Comparison of ENCODE assay signal across 8 cellular contexts in the genomic region with DNA sequence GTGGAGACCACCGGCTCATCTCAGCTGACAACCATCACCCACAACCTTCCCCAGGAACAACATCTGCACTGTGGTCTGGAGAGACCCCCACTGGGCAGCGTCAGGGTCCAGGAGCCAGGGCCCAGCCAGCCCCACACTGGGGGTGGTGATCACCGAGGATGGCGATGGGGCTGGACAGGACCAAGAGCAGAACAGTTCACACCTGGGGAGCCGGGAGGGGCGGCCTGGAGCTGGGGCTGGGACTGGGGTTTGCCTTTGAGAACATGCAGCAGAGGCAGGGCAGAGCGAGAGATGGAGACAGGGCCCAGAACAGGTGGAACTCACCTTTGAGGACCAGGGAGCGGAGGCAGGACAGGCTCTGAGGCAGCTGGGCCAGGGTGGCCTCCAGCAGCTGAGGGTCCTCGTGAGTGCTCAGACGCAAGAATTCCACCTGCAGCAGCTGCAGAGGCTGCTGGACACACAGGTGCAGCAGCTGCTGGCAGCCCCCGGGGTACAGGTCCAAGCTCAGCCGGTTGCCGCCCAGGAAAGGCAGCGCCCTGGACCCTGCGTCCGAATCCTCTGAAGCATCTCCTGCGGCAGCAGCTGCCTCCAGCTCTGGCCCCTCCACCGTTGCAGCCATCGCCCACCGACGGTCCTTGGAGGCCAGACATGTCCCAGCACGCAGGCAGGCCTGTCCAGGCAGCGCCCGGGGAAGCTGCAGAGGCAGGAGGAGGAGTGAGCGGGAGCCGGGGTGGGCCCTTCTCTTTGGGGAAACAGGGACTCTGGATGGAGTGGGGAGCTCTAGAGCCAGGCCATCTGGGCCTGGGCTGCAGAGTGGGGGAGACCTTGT. TPM values are rescaled to one million over a fixed set of nuclear protein-coding genes. Genes with fewer than 3 reads are reported as not detected.
DNase-seq lines count a peak whose midpoint lies in the region; ATAC-seq and TF ChIP-seq lines count a peak whose summit lies in the region.

No MANE protein-coding gene starts in this region.

- TF ChIP-seq CTCF in transverse colon (IDR thresholded peaks at IDR 0.05) (no peak), GM10248 (IDR thresholded peaks at IDR 0.05; ENCODE audit: control extremely low read depth, extremely low read depth, low read depth, missing control alignments) (no peak)

- H3K9me3 ChIP-seq in T-helper 17 cell (ENCODE audit: control insufficient read depth, low read length, poor library complexity, severe bottlenecking) = no peaks in the 10 kb centered on the region
- no peaks in the 10 kb centered on the region for H3K9me3 ChIP-seq in iPS-18a (ENCODE audit: control insufficient read depth, low read depth, low read length)
- H3K9me3 ChIP-seq in transverse colon = no peaks in the 10 kb centered on the region

- CTCF ChIA-PET in activated naive CD4-positive, alpha-beta T cell treated with anti-CD3 and anti-CD28 coated beads, Interleukin-2, amount 10 ng/mL, durations not matched to agents 7 days and 5 days (lab: Charles Lee) = no interaction called here
- CTCF ChIA-PET in GM10248 (lab: Yijun Ruan, JAX) = interaction anchor here (1.1 kb wide), 1 partner anchor 18 kb away, joined by 5 read pairs; no protein-coding TSS in a partner anchor

- DNase-seq in activated naive CD4-positive, alpha-beta T cell treated with anti-CD3 and anti-CD28 coated beads, Interleukin-2, amount 10 ng/mL, durations not matched to agents 7 days and 5 days = no peak
- DNase-seq in activated naive CD4-positive, alpha-beta T cell treated with anti-CD3 and anti-CD28 coated beads, Interleukin-2, amount 50 U/mL, for 16 hours = no peak
- DNase-seq in T-helper 17 cell (no peak), transverse colon (no peak), kidney glomerular epithelial cell (lab: John Stamatoyannopoulos, UW) (no peak), GM10248 (ENCODE audit: extremely low spot score) (no peak)
- no peak for DNase-seq in stimulated activated CD4-positive, alpha-beta T cell treated with anti-CD3 and anti-CD28 coated beads, Interleukin-2, amount 100 ng/mL, for 24 hours

- no peaks in the 10 kb centered on the region for H3K9me3 Mint-ChIP-seq in activated naive CD4-positive, alpha-beta T cell treated with anti-CD3 and anti-CD28 coated beads, Interleukin-2, amount 10 ng/mL, durations not matched to agents 7 days and 5 days

- 35% methylated on average over 22 of the region's 26 CpGs; no CpG with 5 or more reads in 1 of the 2 donors for WGBS in transverse colon (ENCODE audit: low coverage in 1 of 2), 2 donors

- H3K27me3 ChIP-seq in iPS-18a (ENCODE audit: control insufficient read depth, insufficient read depth, low read length) (no peaks in the 10 kb centered on the region), transverse colon (no peaks in the 10 kb centered on the region)

- in situ Hi-C loops in transverse colon (cut with MboI; ENCODE audit: low pct_ligation_motif_present in 1 of 4, low pct_unique_long_range_greater_than_20kb in 1 of 4, low sequenced_read_pairs in 3 of 4) = no loop called here

- POLR2A ChIA-PET in GM10248 (lab: Yijun Ruan, JAX) = interaction anchor here (1.2 kb wide), 1 partner anchor 16 kb away, joined by 4 read pairs; no protein-coding TSS in a partner anchor

- H3K4me3 ChIP-seq in iPS-18a (ENCODE audit: low read length) = peak overlapping the region; percentile 66
- peak overlapping the region in 3 of 4 donors; percentile 50 to 76 (median 58) for H3K4me3 ChIP-seq in transverse colon

- H3K9ac ChIP-seq in iPS-18a (ENCODE audit: low read length) = peak overlapping the region; percentile 45

- intact Hi-C loops in transverse colon (cut with DNase I; ENCODE audit: low total_unique reads) = no loop called here

- H3K36me3 ChIP-seq in iPS-18a (ENCODE audit: control insufficient read depth, low read depth, low read length) = peaks cover 5% of the 10 kb centered on the region
- H3K36me3 ChIP-seq in transverse colon = no peaks in the 10 kb centered on the region

- no peaks in the 10 kb centered on the region for H3K27me3 Mint-ChIP-seq in activated naive CD4-positive, alpha-beta T cell treated with anti-CD3 and anti-CD28 coated beads, Interleukin-2, amount 10 ng/mL, durations not matched to agents 7 days and 5 days
- H3K27me3 Mint-ChIP-seq in T-helper 17 cell = no peaks in the 10 kb centered on the region

- peaks cover 6% of the 10 kb centered on the region for H3K36me3 Mint-ChIP-seq in activated naive CD4-positive, alpha-beta T cell treated with anti-CD3 and anti-CD28 coated beads, Interleukin-2, amount 10 ng/mL, durations not matched to agents 7 days and 5 days
- no peaks in the 10 kb centered on the region for H3K36me3 Mint-ChIP-seq in T-helper 17 cell (ENCODE audit: low read depth)

- ATAC-seq in T-helper 17 cell = no peak

- H3K4me3 Mint-ChIP-seq in activated naive CD4-positive, alpha-beta T cell treated with anti-CD3 and anti-CD28 coated beads, Interleukin-2, amount 10 ng/mL, durations not matched to agents 7 days and 5 days = peak overlapping the region; percentile 82
- H3K4me3 Mint-ChIP-seq in T-helper 17 cell = peak overlapping the region; percentile 84

- no peak for TF ChIP-seq EP300 in transverse colon (IDR thresholded peaks at IDR 0.05; ENCODE audit: low read depth)

- no peak for TF ChIP-seq POLR2A in transverse colon (IDR thresholded peaks at IDR 0.05)

- no peak overlapping the region for H3K27ac ChIP-seq in iPS-18a (ENCODE audit: low read length)
- peak overlapping the region; percentile 87 to 93 (median 92) for H3K27ac ChIP-seq in transverse colon

- H3K27ac Mint-ChIP-seq in activated naive CD4-positive, alpha-beta T cell treated with anti-CD3 and anti-CD28 coated beads, Interleukin-2, amount 10 ng/mL, durations not matched to agents 7 days and 5 days = peak overlapping the region; percentile 84
- no peak overlapping the region for H3K27ac Mint-ChIP-seq in T-helper 17 cell

- peaks cover 40% of the 10 kb centered on the region for H3K4me1 Mint-ChIP-seq in activated naive CD4-positive, alpha-beta T cell treated with anti-CD3 and anti-CD28 coated beads, Interleukin-2, amount 10 ng/mL, durations not matched to agents 7 days and 5 days
- H3K4me1 Mint-ChIP-seq in T-helper 17 cell = peaks cover 10% of the 10 kb centered on the region

- H3K4me1 ChIP-seq in iPS-18a (ENCODE audit: control insufficient read depth, low read depth, low read length) (peaks cover 5% of the 10 kb centered on the region), transverse colon (peaks cover 18 to 34% (median 30%) of the 10 kb centered on the region in 4 donors)

RNA-seq across cellular contexts. Expression of a gene that starts 1.0 kb away (rescaled TPM):
- total RNA-seq in T-helper 17 cell (10 to 100 TPM; 26.8 to 29.7 TPM), transverse colon (100 to 1,000 TPM in 2 of 4 donors, 10 to 100 TPM in 2; 26.0 to 185 (median 70.5) TPM)

RNA-seq across cellular contexts. Expression of a gene that starts 5.8 kb away (rescaled TPM):
- total RNA-seq in T-helper 17 cell = 1,000 to 10,000 TPM; 4,178 to 4,199 TPM
- total RNA-seq in transverse colon = 100 to 1,000 TPM; 273 to 670 (median 466) TPM

RNA-seq across cellular contexts. Expression of a gene that starts 5.9 kb away (rescaled TPM):
- total RNA-seq in T-helper 17 cell = 10 to 100 TPM; 16.4 to 20.3 TPM
- 10 to 100 TPM in 2 of 4 donors, 1 to 10 TPM in 2; 6.0 to 28.3 (median 9.7) TPM for total RNA-seq in transverse colon

RNA-seq across cellular contexts. Expression of a gene that starts 14.1 kb away (rescaled TPM):
- total RNA-seq in T-helper 17 cell (under 1 TPM in 1 of 2 donors, not detected in 1; 0.63 TPM), transverse colon (1 to 10 TPM in 1 of 4 donors, under 1 TPM in 1, not detected in 2; 0.79 to 1.2 TPM)

RNA-seq across cellular contexts. Expression of a gene that starts 14.7 kb away (rescaled TPM):
- total RNA-seq in T-helper 17 cell = 100 to 1,000 TPM; 178 to 182 TPM
- total RNA-seq in transverse colon = 100 to 1,000 TPM in 3 of 4 donors, 10 to 100 TPM in 1; 61.7 to 821 (median 134) TPM

Comparison
In these comparisons a context has a peak if more than half of its experiments do, and no peak if none do; other contexts are left out.
1. RNA of a gene that starts 5.8 kb away (total RNA-seq): 4,178 to 4,199 TPM in T-helper 17 cell; 273 to 670 TPM in transverse colon; every median in the first group is over 4 times any median in the second.